15 cellular contexts compared by ENCODE assay signal in genomic region chr15:99983171-99983891, GRCh38.
DNase-seq lines count a peak whose midpoint lies in the region; ATAC-seq and TF ChIP-seq lines count a peak whose summit lies in the region.
"Had no signal": no experiment of that assay in that cellular context is flagged by ENCODE, and none has a peak within 500 bp of the region (broad histone marks: within the 10 kb centered on the region; RNA-seq: fewer than 3 reads in every experiment).

No MANE protein-coding gene starts in this region.

- H3K27me3 ChIP-seq in mesendoderm (ENCODE audit: insufficient read depth, low read length, poor library complexity) (no peaks in the 10 kb centered on the region), tibial nerve (no peaks in the 10 kb centered on the region)
- H3K27me3 ChIP-seq: tibial artery had no signal

- peak overlapping the region; percentile 69 for H3K18ac ChIP-seq in mesendoderm (ENCODE audit: low read length)

- peak; percentile 2 for TF ChIP-seq CTCF in choroid plexus epithelial cell (conservative IDR thresholded peaks at IDR 0.05; ENCODE audit: low read depth, low read length)
- TF ChIP-seq CTCF in tibial nerve (IDR thresholded peaks at IDR 0.05), result no peak

- H3K4me2 ChIP-seq in mesendoderm (ENCODE audit: low read length), result peak overlapping the region; percentile 3
- H3K4me2 ChIP-seq: SK-N-SH had no signal

- H3K4ac ChIP-seq in mesendoderm (ENCODE audit: low read depth, low read length), result no peak overlapping the region

- no peaks in the 10 kb centered on the region for H3K79me2 ChIP-seq in mesendoderm (ENCODE audit: control insufficient read depth, insufficient read depth, low read length)

- H4K5ac ChIP-seq in mesendoderm (ENCODE audit: low read length), result no peak overlapping the region

- H3K36me3 Mint-ChIP-seq in activated CD4-positive, alpha-beta T cell treated with anti-CD3 and anti-CD28 coated beads for 36 hours (ENCODE audit: low read depth), result no peaks in the 10 kb centered on the region
- H3K36me3 Mint-ChIP-seq in activated CD4-positive, alpha-beta memory T cell treated with anti-CD3 and anti-CD28 coated beads, Interleukin-2, amount 10 ng/mL, durations not matched to agents 7 days and 5 days (ENCODE audit: low read depth), result no peaks in the 10 kb centered on the region

- H2AK5ac ChIP-seq in mesendoderm (ENCODE audit: low read length), result no peak overlapping the region

- H3K9me3 Mint-ChIP-seq in activated CD4-positive, alpha-beta T cell treated with anti-CD3 and anti-CD28 coated beads for 36 hours (ENCODE audit: low read depth), result peaks cover 3% of the 10 kb centered on the region
- H3K9me3 Mint-ChIP-seq in activated CD4-positive, alpha-beta memory T cell treated with anti-CD3 and anti-CD28 coated beads, Interleukin-2, amount 10 ng/mL, durations not matched to agents 7 days and 5 days, result peaks cover 3% of the 10 kb centered on the region
- H3K9me3 Mint-ChIP-seq: activated T-helper 2 cell treated with anti-CD3 and anti-CD28 coated beads, Interferon-gamma antibody, Interleukin-2, Interleukin-4, amounts not matched to agents 10 μg/mL and 5 μg/mL and 100 μg/mL, durations not matched to agents 14 hours and 24 hours and 36 hours had no signal

- no peak overlapping the region for H3K4me3 Mint-ChIP-seq in activated CD4-positive, alpha-beta T cell treated with anti-CD3 and anti-CD28 coated beads for 36 hours
- no peak overlapping the region for H3K4me3 Mint-ChIP-seq in activated CD4-positive, alpha-beta memory T cell treated with anti-CD3 and anti-CD28 coated beads, Interleukin-2, amount 10 ng/mL, durations not matched to agents 7 days and 5 days
- H3K4me3 Mint-ChIP-seq: activated CD8-positive, alpha-beta T cell treated with anti-CD3 and anti-CD28 coated beads, Interleukin-2, amount 10 ng/mL, durations not matched to agents 7 days and 5 days; CD4-positive, CD25-positive, alpha-beta regulatory T cell had no signal

- no peak overlapping the region for H3K27ac Mint-ChIP-seq in activated CD4-positive, alpha-beta T cell treated with anti-CD3 and anti-CD28 coated beads for 36 hours
- no peak overlapping the region for H3K27ac Mint-ChIP-seq in activated CD4-positive, alpha-beta memory T cell treated with anti-CD3 and anti-CD28 coated beads, Interleukin-2, amount 10 ng/mL, durations not matched to agents 7 days and 5 days
- H3K27ac Mint-ChIP-seq: activated CD8-positive, alpha-beta T cell treated with anti-CD3 and anti-CD28 coated beads, Interleukin-2, amount 10 ng/mL, durations not matched to agents 7 days and 5 days; activated T-helper 2 cell treated with anti-CD3 and anti-CD28 coated beads, Interferon-gamma antibody, Interleukin-2, Interleukin-4, amounts not matched to agents 10 μg/mL and 5 μg/mL and 100 μg/mL, durations not matched to agents 14 hours and 24 hours and 36 hours; CD4-positive, CD25-positive, alpha-beta regulatory T cell had no signal

- H3K27ac ChIP-seq in mesendoderm (ENCODE audit: low read depth, low read length) (peak overlapping the region; percentile 94), tibial nerve (peak overlapping the region in 3 of 4 donors; percentile 45 to 80 (median 66))
- H3K27ac ChIP-seq: tibial artery had no signal

- H3K79me1 ChIP-seq in mesendoderm (ENCODE audit: low read length), result no peaks in the 10 kb centered on the region

- POLR2A ChIA-PET in activated CD4-positive, alpha-beta T cell treated with anti-CD3 and anti-CD28 coated beads for 36 hours (lab: Charles Lee), result no interaction called here
- POLR2A ChIA-PET in activated CD4-positive, alpha-beta memory T cell treated with anti-CD3 and anti-CD28 coated beads, Interleukin-2, amount 10 ng/mL, durations not matched to agents 7 days and 5 days (lab: Charles Lee), result no interaction called here

- no peak for TF ChIP-seq POLR2A in tibial nerve (IDR thresholded peaks at IDR 0.05)

- H3K9me3 ChIP-seq in tibial nerve, result peaks cover 0 to 4% (median 0%) of the 10 kb centered on the region in 4 donors
- H3K9me3 ChIP-seq: SK-N-SH, tibial artery had no signal

- H4K8ac ChIP-seq in mesendoderm (ENCODE audit: low read depth, low read length), result no peak overlapping the region

- intact Hi-C loops in activated CD4-positive, alpha-beta T cell treated with anti-CD3 and anti-CD28 coated beads for 36 hours (cut with DNase I, micrococcal nuclease), result no loop called here

- peak overlapping the region; percentile 20 for H3K9ac ChIP-seq in mesendoderm (ENCODE audit: low read length)
- H3K9ac ChIP-seq: SK-N-SH had no signal

- peak; percentile 50 for ATAC-seq in activated CD4-positive, alpha-beta T cell treated with anti-CD3 and anti-CD28 coated beads for 36 hours
- ATAC-seq in HG03095 (IDR thresholded peaks at IDR 0.05; ENCODE audit: unreplicated experiment), result no peak
- ATAC-seq: activated CD8-positive, alpha-beta T cell treated with anti-CD3 and anti-CD28 coated beads, Interleukin-2, amount 10 ng/mL, durations not matched to agents 7 days and 5 days had no signal

- peak overlapping the region; percentile 78 for H3K56ac ChIP-seq in mesendoderm (ENCODE audit: low read length)

- no peak overlapping the region for H2BK15ac ChIP-seq in mesendoderm (replicated peaks; ENCODE audit: low read depth)

- H3K4me3 ChIP-seq in choroid plexus epithelial cell (ENCODE audit: low read depth, low read length) (no peak overlapping the region), mesendoderm (ENCODE audit: low read length) (no peak overlapping the region), tibial nerve (no peak overlapping the region)
- H3K4me3 ChIP-seq: tibial artery had no signal

- H3K4me1 Mint-ChIP-seq in activated CD4-positive, alpha-beta T cell treated with anti-CD3 and anti-CD28 coated beads for 36 hours, result peaks cover 7% of the 10 kb centered on the region
- no peaks in the 10 kb centered on the region for H3K4me1 Mint-ChIP-seq in activated CD4-positive, alpha-beta memory T cell treated with anti-CD3 and anti-CD28 coated beads, Interleukin-2, amount 10 ng/mL, durations not matched to agents 7 days and 5 days
- H3K4me1 Mint-ChIP-seq: CD4-positive, CD25-positive, alpha-beta regulatory T cell had no signal

- no peaks in the 10 kb centered on the region for H3K27me3 Mint-ChIP-seq in activated CD4-positive, alpha-beta T cell treated with anti-CD3 and anti-CD28 coated beads for 36 hours
- H3K27me3 Mint-ChIP-seq in activated CD4-positive, alpha-beta memory T cell treated with anti-CD3 and anti-CD28 coated beads, Interleukin-2, amount 10 ng/mL, durations not matched to agents 7 days and 5 days, result no peaks in the 10 kb centered on the region
- H3K27me3 Mint-ChIP-seq: CD4-positive, CD25-positive, alpha-beta regulatory T cell had no signal

- WGBS in mesendoderm (ENCODE audit: extremely low coverage, insufficient coverage, low lambda C conversion rate), result no CpG with 5 or more reads among the region's 15 CpGs
- 41 to 43% methylated on average over 15 of the region's 15 CpGs for WGBS in tibial nerve, 2 donors

- peak overlapping the region; percentile 33 for H2BK5ac ChIP-seq in mesendoderm (ENCODE audit: low read length)

- DNase-seq in activated CD4-positive, alpha-beta T cell treated with anti-CD3 and anti-CD28 coated beads for 36 hours, result no peak
- DNase-seq in activated CD4-positive, alpha-beta T cell treated with anti-CD3 and anti-CD28 coated beads, Interleukin-2, amount 50 U/mL, for 4 hours, result no peak
- DNase-seq in choroid plexus epithelial cell (ENCODE audit: low read depth) (peak; percentile 41), mesendoderm (peak; percentile 97), tibial nerve (ENCODE audit: low spot score in 2 of 2) (no peak), middle frontal gyrus (ENCODE audit: extremely low spot score, low spot score) (no peak)
- no peak for DNase-seq in activated CD4-positive, alpha-beta memory T cell treated with anti-CD3 and anti-CD28 coated beads, Interleukin-2, amount 10 ng/mL, durations not matched to agents 7 days and 5 days
- DNase-seq: activated CD8-positive, alpha-beta T cell treated with anti-CD3 and anti-CD28 coated beads, Interleukin-2, amount 10 ng/mL, durations not matched to agents 7 days and 5 days; anterior cingulate cortex; CD4-positive, CD25-positive, alpha-beta regulatory T cell; stimulated activated CD4-positive, alpha-beta T cell treated with anti-CD3 and anti-CD28 coated beads, Interleukin-1b, Interleukin-23, amount 100 ng/mL, for 48 hours; tibial artery had no signal

- CTCF ChIA-PET in activated CD4-positive, alpha-beta T cell treated with anti-CD3 and anti-CD28 coated beads for 36 hours (lab: Charles Lee), result interaction anchor here (0.7 to 1.3 kb wide), 2 partner anchors 11 to 19 kb away, joined by 3 to 4 read pairs; no protein-coding TSS in a partner anchor
- CTCF ChIA-PET in activated CD4-positive, alpha-beta memory T cell treated with anti-CD3 and anti-CD28 coated beads, Interleukin-2, amount 10 ng/mL, durations not matched to agents 7 days and 5 days (lab: Charles Lee), result no interaction called here

- H3K36me3 ChIP-seq in mesendoderm (ENCODE audit: control insufficient read depth, insufficient read depth, low read length) (no peaks in the 10 kb centered on the region), tibial nerve (no peaks in the 10 kb centered on the region)
- H3K36me3 ChIP-seq: tibial artery had no signal

- peak overlapping the region; percentile 40 for H2BK120ac ChIP-seq in mesendoderm (ENCODE audit: low read depth, low read length)

- H3K4me1 ChIP-seq in mesendoderm (ENCODE audit: control insufficient read depth, low read depth, low read length), result peaks cover 7% of the 10 kb centered on the region
- H3K4me1 ChIP-seq in tibial nerve, result peaks cover 0 to 68% (median 13%) of the 10 kb centered on the region in 4 donors
- H3K4me1 ChIP-seq: tibial artery had no signal

- H3K23ac ChIP-seq in mesendoderm (ENCODE audit: low read length), result no peak overlapping the region

- no peak for TF ChIP-seq EP300 in tibial nerve (IDR thresholded peaks at IDR 0.05)

Comparison
In these comparisons a context has a peak if more than half of its experiments do, and no peak if none do; other contexts are left out.
1. DNase-seq: peak in choroid plexus epithelial cell (single experiment) and mesendoderm (single experiment); none in activated CD4-positive, alpha-beta T cell treated with anti-CD3 and anti-CD28 coated beads for 36 hours (single experiment), activated CD4-positive, alpha-beta T cell treated with anti-CD3 and anti-CD28 coated beads, Interleukin-2, amount 50 U/mL, for 4 hours (0 of 2), tibial nerve (0 of 2), middle frontal gyrus (single experiment) and activated CD4-positive, alpha-beta memory T cell treated with anti-CD3 and anti-CD28 coated beads, Interleukin-2, amount 10 ng/mL, durations not matched to agents 7 days and 5 days (single experiment).